In genomic region chr3:16336876-16337275, GRCh38 we compare ENCODE assay signal across 1 cellular context.
TF ChIP-seq lines count a peak whose summit lies in the region.

No MANE protein-coding gene starts in this region.

TF ChIP-seq in H1, 55 proteins besides CTCF, POLR2A, EP300 and RAD21:
- TF ChIP-seq RNF2 (IDR thresholded peaks at IDR 0.05; ENCODE audit: borderline replicate concordance, low read depth, low read length, missing control alignments, poor library complexity, severe bottlenecking) (no peak), ATF3 (IDR thresholded peaks at IDR 0.05; ENCODE audit: insufficient read depth, low read depth, low read length) (no peak), KDM5A (IDR thresholded peaks at IDR 0.05; ENCODE audit: low read length) (no peak), TAF1 (IDR thresholded peaks at IDR 0.05; ENCODE audit: low read depth, low read length) (no peak), SAP30 (IDR thresholded peaks at IDR 0.05; ENCODE audit: insufficient read depth, insufficient replicate concordance, low read length) (no peak), RXRA (IDR thresholded peaks at IDR 0.05; ENCODE audit: insufficient read depth, low read depth, low read length) (no peak), JUN (IDR thresholded peaks at IDR 0.05; ENCODE audit: low read depth, low read length) (no peak), TBP (IDR thresholded peaks at IDR 0.05; ENCODE audit: low read depth, low read length) (no peak)
